21 cellular contexts compared by ENCODE assay signal in the genomic region with DNA sequence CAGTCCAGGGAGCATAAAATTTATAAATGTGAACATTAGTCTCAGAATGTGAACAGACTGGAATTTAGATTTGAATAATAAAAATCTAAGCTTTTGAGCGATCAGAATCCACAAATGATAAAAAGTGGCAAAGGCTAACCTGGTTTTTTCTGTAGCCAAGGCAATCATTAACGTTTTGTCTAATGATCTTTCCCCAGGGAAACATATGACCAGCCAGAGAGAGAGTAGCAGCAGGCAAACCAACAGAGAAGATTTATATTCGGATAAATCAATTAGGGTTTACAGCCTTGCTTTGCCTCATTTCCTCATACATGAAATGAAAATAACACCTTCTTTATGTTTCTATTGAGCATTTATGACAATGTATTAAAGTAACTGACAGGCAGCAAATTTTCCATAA. TPM values are rescaled to one million over a fixed set of nuclear protein-coding genes. Genes with fewer than 3 reads are reported as not detected.
DNase-seq lines count a peak whose midpoint lies in the region; ATAC-seq, FAIRE-seq and TF ChIP-seq lines count a peak whose summit lies in the region.
"Had no signal": no experiment of that assay in that cellular context is flagged by ENCODE, and none has a peak within 500 bp of the region (broad histone marks: within the 10 kb centered on the region; RNA-seq: fewer than 3 reads in every experiment).

No MANE protein-coding gene starts in this region.

- TF ChIP-seq POLR2A in GM12878 (IDR thresholded peaks at IDR 0.05; ENCODE audit: low read depth, low read length), result no peak

- RAD21 ChIA-PET in GM12878 (lab: Charles Lee; ENCODE audit: unreplicated experiment), result no interaction called here

- H3K27ac ChIP-seq in HEK293 (ENCODE audit: extremely low read depth, low read depth, low read length), result no peak overlapping the region
- H3K27ac ChIP-seq in GM12878 (ENCODE audit: control insufficient read depth, insufficient read depth), result no peak overlapping the region
- peak overlapping the region in 1 of 4 donors; percentile 22 for H3K27ac ChIP-seq in pancreas

- H3K27me3 ChIP-seq in GM12878 (replicated peaks in 1 of 2; ENCODE audit: control insufficient read depth in 2 of 2, insufficient read depth in 2 of 2, low read length in 1 of 2) (no peaks in the 10 kb centered on the region), pancreas (no peaks in the 10 kb centered on the region)
- H3K27me3 ChIP-seq: MG63 had no signal

- no peaks in the 10 kb centered on the region for H3K4me1 ChIP-seq in HEK293 (ENCODE audit: control insufficient read depth, insufficient read depth, low read length)
- no peaks in the 10 kb centered on the region for H3K4me1 ChIP-seq in GM12878 (ENCODE audit: control insufficient read depth, insufficient read depth, low read length)
- no peaks in the 10 kb centered on the region for H3K4me1 ChIP-seq in pancreas

- no peak for FAIRE-seq in GM12878 (lab: Jason Lieb, UNC)
- FAIRE-seq in pancreas (lab: Jason Lieb, UNC), result no peak
- FAIRE-seq in urothelium cell line (lab: Jason Lieb, UNC), result no peak
- FAIRE-seq: G401.6 had no signal

- POLR2A ChIA-PET in HEK293 (lab: Yijun Ruan, JAX) (no interaction called here), GM12878 (lab: Charles Lee) (no interaction called here)

- CTCF ChIA-PET in HEK293 (lab: Yijun Ruan, JAX), result no interaction called here
- CTCF ChIA-PET in GM12878 (lab: Yijun Ruan, JAX), result no interaction called here

- ATAC-seq in GM12878 (no peak), pancreas (peak in 3 of 4 donors; percentile 37 to 67 (median 39)), HG03196 (IDR thresholded peaks at IDR 0.05; ENCODE audit: unreplicated experiment) (no peak), GM21423 (IDR thresholded peaks at IDR 0.05; ENCODE audit: unreplicated experiment) (no peak)

- H3K79me2 ChIP-seq in GM12878 (ENCODE audit: control insufficient read depth, insufficient read depth, low read length), result peaks cover 17% of the 10 kb centered on the region

- TF ChIP-seq EP300 in GM12878 (IDR thresholded peaks at IDR 0.05; ENCODE audit: borderline replicate concordance in 1 of 2, control insufficient read depth in 1 of 2, low read depth in 2 of 2, low read length in 2 of 2), result no peak

- no peak overlapping the region for H3K4me2 ChIP-seq in GM12878 (ENCODE audit: control insufficient read depth, insufficient read depth)

- DNase-seq in GM12878 (ENCODE audit: low read depth, low spot score) (no peak), left kidney (ENCODE audit: low read depth, low spot score) (peak; percentile 8), pancreas (no peak), urothelium cell line (ENCODE audit: low spot score) (no peak)
- DNase-seq: ACHN; C1 segment of cervical spinal cord; H9; Kasumi-1; MG63; NCI-H1048; NCI-H146; NCI-H2081; NCI-H2171 treated with DMSO at 0.1 percent for 48 hours; NCI-H446; NCI-H526 treated with DMSO at 0.1 percent for 48 hours; NK-92 treated with Interleukin-12 subunit alpha and Interleukin-12 subunit beta, amount 100 ng/mL, for 24 hours; Right ventricle myocardium superior had no signal

- TF ChIP-seq CTCF in HEK293 (tag by site-specific recombination; IDR thresholded peaks at IDR 0.05), result no peak
- TF ChIP-seq CTCF in GM12878 (IDR thresholded peaks at IDR 0.05 in 2 of 3, conservative IDR thresholded peaks at IDR 0.05 in 1 of 3; ENCODE audit: control insufficient read depth in 2 of 3, extremely low read depth in 1 of 3, insufficient read depth in 1 of 3, low read depth in 3 of 3, low read length in 3 of 3), result no peak
- TF ChIP-seq CTCF in pancreas (IDR thresholded peaks at IDR 0.05), result no peak

- intact Hi-C loops in GM12878 (cut with micrococcal nuclease; ENCODE audit: unreplicated experiment) (no loop called here), pancreas (cut with DNase I) (no loop called here)

- WGBS in GM12878 (ENCODE audit: insufficient coverage, insufficient replicate concordance, low lambda C conversion rate, missing lambda C conversion rate), result 96% methylated on average over 3 of the region's 3 CpGs
- WGBS in pancreas, 2 donors, result 21 to 30% methylated on average over 3 of the region's 3 CpGs

- H4K20me1 ChIP-seq in GM12878 (ENCODE audit: control insufficient read depth, insufficient read depth), result no peaks in the 10 kb centered on the region

- in situ Hi-C loops in GM12878 (cut with MboI), result no loop called here

- BruUV-seq in GM12878 (replicated peaks; lab: Mats Ljungman, UMichigan), result TSS peak; percentile 32

- H2AFZ ChIP-seq in GM12878 (ENCODE audit: control insufficient read depth, low read depth, low read length), result no peak overlapping the region

- no peak for TF ChIP-seq RAD21 in GM12878 (IDR thresholded peaks at IDR 0.05; ENCODE audit: insufficient read depth, low read depth, low read length)

- H3K4me3 ChIP-seq in HEK293 (ENCODE audit: low read depth, low read length), result no peak overlapping the region
- no peak overlapping the region for H3K4me3 ChIP-seq in GM12878
- no peak overlapping the region for H3K4me3 ChIP-seq in pancreas
- H3K4me3 ChIP-seq: MG63 had no signal

- H3K9ac ChIP-seq in GM12878 (ENCODE audit: control insufficient read depth, insufficient read depth, low read length), result no peak overlapping the region

- H3K9me3 ChIP-seq in HEK293 (ENCODE audit: control insufficient read depth, insufficient read depth, low read depth, low read length) (no peaks in the 10 kb centered on the region), GM12878 (replicated peaks; ENCODE audit: control insufficient read depth, insufficient read depth, low read length) (no peaks in the 10 kb centered on the region), pancreas (no peaks in the 10 kb centered on the region)
- H3K9me3 ChIP-seq: MG63 had no signal

- H3K36me3 ChIP-seq in HEK293 (ENCODE audit: control insufficient read depth in 2 of 2, insufficient read depth in 1 of 2, low read length in 2 of 2) (peaks cover 57 to 58% of the 10 kb centered on the region in 2 experiments), GM12878 (ENCODE audit: control insufficient read depth in 2 of 2, insufficient read depth in 2 of 2, low read length in 1 of 2) (peaks cover 0 to 27% of the 10 kb centered on the region in 2 experiments; a peak in 3 of 4 replicates), pancreas (peaks cover 0 to 33% (median 12%) of the 10 kb centered on the region in 3 donors)

- SMC1A ChIA-PET in GM12878 (lab: Charles Lee; ENCODE audit: uncharacterized antibody, unreplicated experiment), result no interaction called here

RNA-seq across cellular contexts. Expression of a gene that starts 14.5 kb away (rescaled TPM):
- 465 and 468 TPM in 2 replicates for total RNA-seq in GM12878 (2013; cell fraction: nucleolus; rRNA removed)
- total RNA-seq in GM12878 (2014; rRNA removed), result 60.8 and 84.2 TPM in 2 replicates
- 68.4 and 69.2 TPM in 2 replicates for total RNA-seq in GM12878 (2014; rRNA removed; fragmentation: Illumina TruSeq; extraction: Trizol)
- total RNA-seq in GM12878 (2021), result 81.0 and 87.4 TPM in 2 replicates
- 27.2 TPM for polyA plus RNA-seq in GM12878 (2011; ENCODE audit: low read depth)
- 155 and 223 TPM in 2 replicates for polyA plus RNA-seq in GM12878 (2011; rRNA removed)
- 45.7 and 66.1 TPM in 2 replicates for polyA plus RNA-seq in GM12878 (2011; cell fraction: cytosol; rRNA removed)
- 284 and 429 TPM in 2 replicates for polyA plus RNA-seq in GM12878 (2011; cell fraction: nucleus; rRNA removed)
- polyA plus RNA-seq in GM12878 (2012), result 30.2 and 57.7 TPM in 2 replicates
- polyA plus RNA-seq in GM12878 (2014; fragmentation: Illumina TruSeq; extraction: Trizol), result 65.7 and 69.7 TPM in 2 replicates
- polyA plus RNA-seq in GM12878 (2014; fragmentation: Nextera tagmentation; extraction: Ambion mirVana), result 10 to 100 TPM; 21.5 to 23.2 TPM
- polyA plus RNA-seq in GM12878 (2014; rRNA removed), result 87.5 and 100.0 TPM in 2 replicates
- polyA plus RNA-seq in GM12878 (2016; fragmentation: Nextera tagmentation; extraction: Ambion mirVana), result 10 to 100 TPM; 62.6 to 73.6 TPM
- 74.7 and 164 TPM in 2 replicates for polyA minus RNA-seq in GM12878 (2011; rRNA and poly(A)+ RNA removed)
- 48.0 and 53.4 TPM in 2 replicates for polyA minus RNA-seq in GM12878 (2011; cell fraction: cytosol; rRNA and poly(A)+ RNA removed)
- polyA minus RNA-seq in GM12878 (2011; cell fraction: nucleus; rRNA and poly(A)+ RNA removed), result 105 and 117 TPM in 2 replicates
- total RNA-seq in pancreas, result 10 to 100 TPM; 24.0 to 81.6 (median 38.6) TPM
- 10 to 100 TPM; 47.3 to 87.2 TPM for polyA plus RNA-seq in pancreas

RNA-seq across cellular contexts. Expression of a gene that starts 24.0 kb away (rescaled TPM):
- total RNA-seq in GM12878 (2013; cell fraction: nucleolus; rRNA removed), result 13.1 and 14.4 TPM in 2 replicates
- total RNA-seq in GM12878 (2014; rRNA removed) (4.1 and 4.4 TPM in 2 replicates), GM12878 (2014; rRNA removed; fragmentation: Illumina TruSeq; extraction: Trizol) (3.5 and 3.7 TPM in 2 replicates), GM12878 (2021) (5.6 and 5.9 TPM in 2 replicates), pancreas (10 to 100 TPM; 21.1 to 38.6 (median 28.4) TPM)
- polyA plus RNA-seq in GM12878 (2011; ENCODE audit: low read depth), result 2.8 TPM
- polyA plus RNA-seq in GM12878 (2011; rRNA removed) (5.1 and 5.5 TPM in 2 replicates), GM12878 (2014; fragmentation: Illumina TruSeq; extraction: Trizol) (5.3 TPM in 2 replicates), GM12878 (2014; fragmentation: Nextera tagmentation; extraction: Ambion mirVana) (1 to 10 TPM; 1.8 to 2.0 TPM), GM12878 (2014; rRNA removed) (2.8 and 3.1 TPM in 2 replicates), GM12878 (2016; fragmentation: Nextera tagmentation; extraction: Ambion mirVana) (1 to 10 TPM; 5.7 to 5.9 TPM), pancreas (10 to 100 TPM in 1 of 2 donors, 1 to 10 TPM in 1; 2.9 to 11.9 TPM)
- polyA plus RNA-seq in GM12878 (2011; cell fraction: cytosol; rRNA removed), result 1.7 and 2.9 TPM in 2 replicates
- 0.78 and 0.90 TPM in 2 replicates for polyA plus RNA-seq in GM12878 (2011; cell fraction: nucleus; rRNA removed)
- polyA plus RNA-seq in GM12878 (2012), result 3.8 and 5.6 TPM in 2 replicates
- 2.3 and 6.7 TPM in 2 replicates for polyA minus RNA-seq in GM12878 (2011; rRNA and poly(A)+ RNA removed)
- 1.5 and 4.3 TPM in 2 replicates for polyA minus RNA-seq in GM12878 (2011; cell fraction: cytosol; rRNA and poly(A)+ RNA removed)
- polyA minus RNA-seq in GM12878 (2011; cell fraction: nucleus; rRNA and poly(A)+ RNA removed), result 0.36 and 1.2 TPM in 2 replicates

RNA-seq across cellular contexts. Expression of a gene that starts 43.1 kb away (rescaled TPM):
- 31.6 and 43.1 TPM in 2 replicates for total RNA-seq in GM12878 (2013; cell fraction: nucleolus; rRNA removed)
- 14.2 and 16.9 TPM in 2 replicates for total RNA-seq in GM12878 (2014; rRNA removed)
- 11.4 and 12.0 TPM in 2 replicates for total RNA-seq in GM12878 (2014; rRNA removed; fragmentation: Illumina TruSeq; extraction: Trizol)
- 13.0 and 16.6 TPM in 2 replicates for total RNA-seq in GM12878 (2021)
- polyA plus RNA-seq in GM12878 (2011; ENCODE audit: low read depth), result 4.0 TPM
- 10.0 and 11.1 TPM in 2 replicates for polyA plus RNA-seq in GM12878 (2011; rRNA removed)
- polyA plus RNA-seq in GM12878 (2011; cell fraction: cytosol; rRNA removed), result 8.8 and 10.2 TPM in 2 replicates
- 17.4 and 18.8 TPM in 2 replicates for polyA plus RNA-seq in GM12878 (2011; cell fraction: nucleus; rRNA removed)
- polyA plus RNA-seq in GM12878 (2012), result 6.2 and 9.2 TPM in 2 replicates
- polyA plus RNA-seq in GM12878 (2014; fragmentation: Illumina TruSeq; extraction: Trizol), result 11.6 and 13.4 TPM in 2 replicates
- 1 to 10 TPM; 5.5 to 7.3 TPM for polyA plus RNA-seq in GM12878 (2014; fragmentation: Nextera tagmentation; extraction: Ambion mirVana)
- 10.3 and 13.2 TPM in 2 replicates for polyA plus RNA-seq in GM12878 (2014; rRNA removed)
- 10 to 100 TPM; 17.3 to 19.8 TPM for polyA plus RNA-seq in GM12878 (2016; fragmentation: Nextera tagmentation; extraction: Ambion mirVana)
- 53.6 and 54.5 TPM in 2 replicates for polyA minus RNA-seq in GM12878 (2011; rRNA and poly(A)+ RNA removed)
- polyA minus RNA-seq in GM12878 (2011; cell fraction: cytosol; rRNA and poly(A)+ RNA removed), result 12.6 and 16.2 TPM in 2 replicates
- polyA minus RNA-seq in GM12878 (2011; cell fraction: nucleus; rRNA and poly(A)+ RNA removed), result 22.2 and 31.8 TPM in 2 replicates
- total RNA-seq in pancreas, result 10 to 100 TPM in 1 of 6 donors, 1 to 10 TPM in 5; 5.3 to 12.5 (median 7.2) TPM
- polyA plus RNA-seq in pancreas, result 1 to 10 TPM; 4.5 to 7.7 TPM

RNA-seq across cellular contexts. Expression of a gene that starts 59.6 kb away (rescaled TPM):
- 37.3 and 39.5 TPM in 2 replicates for total RNA-seq in GM12878 (2013; cell fraction: nucleolus; rRNA removed)
- total RNA-seq in GM12878 (2014; rRNA removed) (260 and 377 TPM in 2 replicates), GM12878 (2014; rRNA removed; fragmentation: Illumina TruSeq; extraction: Trizol) (341 and 344 TPM in 2 replicates), GM12878 (2021) (292 and 308 TPM in 2 replicates), pancreas (10 to 100 TPM; 22.5 to 39.7 (median 35.9) TPM)
- polyA plus RNA-seq in GM12878 (2011; ENCODE audit: low read depth), result 69.6 TPM
- polyA plus RNA-seq in GM12878 (2011; rRNA removed) (340 and 642 TPM in 2 replicates), GM12878 (2014; fragmentation: Illumina TruSeq; extraction: Trizol) (419 and 429 TPM in 2 replicates), GM12878 (2014; fragmentation: Nextera tagmentation; extraction: Ambion mirVana) (1,000 to 10,000 TPM; 1,365 to 1,464 TPM), GM12878 (2014; rRNA removed) (572 and 773 TPM in 2 replicates), GM12878 (2016; fragmentation: Nextera tagmentation; extraction: Ambion mirVana) (1,000 to 10,000 TPM; 1,122 to 1,145 TPM), pancreas (10 to 100 TPM; 65.0 to 83.8 TPM)
- 130 and 161 TPM in 2 replicates for polyA plus RNA-seq in GM12878 (2011; cell fraction: cytosol; rRNA removed)
- 169 and 276 TPM in 2 replicates for polyA plus RNA-seq in GM12878 (2011; cell fraction: nucleus; rRNA removed)
- 212 and 265 TPM in 2 replicates for polyA plus RNA-seq in GM12878 (2012)
- 49.1 and 54.1 TPM in 2 replicates for polyA minus RNA-seq in GM12878 (2011; rRNA and poly(A)+ RNA removed)
- 13.0 and 21.6 TPM in 2 replicates for polyA minus RNA-seq in GM12878 (2011; cell fraction: cytosol; rRNA and poly(A)+ RNA removed)
- polyA minus RNA-seq in GM12878 (2011; cell fraction: nucleus; rRNA and poly(A)+ RNA removed), result 12.0 and 21.0 TPM in 2 replicates

Comparison
In these comparisons a context has a peak if more than half of its experiments do, and no peak if none do; other contexts are left out.
1. ATAC-seq: peak in pancreas (3 of 4); none in GM12878 (single experiment), HG03196 (single experiment) and GM21423 (single experiment).